Comparison of ENCODE assay signal across 8 cellular contexts in genomic region chr18:62716679-62717058, GRCh38.
A peak's percentile ranks its signal among the peaks of the same experiment; 100 is the strongest.
DNase-seq lines count a peak whose midpoint lies in the region; ATAC-seq and TF ChIP-seq lines count a peak whose summit lies in the region.

No MANE protein-coding gene starts in this region.

- peak overlapping the region; percentile 95 for H3K27ac ChIP-seq in neutrophil

- DNase-seq in COR-L47 (lab: John Stamatoyannopoulos, UW) (peak; percentile 77), NCI-H226 (peak; percentile 10), glomerular visceral epithelial cell (ENCODE audit: extremely low spot score) (peak; percentile 32), SW 1271 (lab: John Stamatoyannopoulos, UW) (no peak), kidney glomerular epithelial cell (lab: John Stamatoyannopoulos, UW) (no peak)
- DNase-seq in activated gamma-delta T cell treated with anti-CD3 and anti-CD28 coated beads, Interleukin-2, amount 50 U/mL, for 16 hours (ENCODE audit: low read depth): peak; percentile 28

- H3K4me3 ChIP-seq in neutrophil (ENCODE audit: low read depth in 1 of 2, low read length in 1 of 2): peak overlapping the region; percentile 81 to 90

- no peaks in the 10 kb centered on the region for H3K36me3 ChIP-seq in neutrophil

- peaks cover 22 to 25% of the 10 kb centered on the region in 2 experiments for H3K4me1 ChIP-seq in neutrophil (ENCODE audit: control insufficient read depth in 1 of 2, insufficient read depth in 1 of 2, low read depth in 1 of 2, low read length in 1 of 2)

- H3K27me3 ChIP-seq in neutrophil: no peaks in the 10 kb centered on the region

- ATAC-seq in GM21447 (IDR thresholded peaks at IDR 0.05; ENCODE audit: unreplicated experiment): peak; percentile 25

- TF ChIP-seq CTCF in neutrophil (IDR thresholded peaks at IDR 0.05): no peak

- H3K9me3 ChIP-seq in neutrophil: no peaks in the 10 kb centered on the region

Comparison
In these comparisons a context has a peak if more than half of its experiments do, and no peak if none do; other contexts are left out.
1. DNase-seq: peak in COR-L47 (single experiment), NCI-H226 (single experiment), activated gamma-delta T cell treated with anti-CD3 and anti-CD28 coated beads, Interleukin-2, amount 50 U/mL, for 16 hours (single experiment) and glomerular visceral epithelial cell (single experiment); none in SW 1271 (0 of 2) and kidney glomerular epithelial cell (single experiment).